10 cellular contexts compared by ENCODE assay signal in genomic region chr7:90412458-90413184, GRCh38. TPM values are rescaled to one million over a fixed set of nuclear protein-coding genes. Genes with fewer than 3 reads are reported as not detected.
DNase-seq lines count a peak whose midpoint lies in the region; ATAC-seq, FAIRE-seq and TF ChIP-seq lines count a peak whose summit lies in the region.
"Had no signal": no experiment of that assay in that cellular context is flagged by ENCODE, and none has a peak within 500 bp of the region (broad histone marks: within the 10 kb centered on the region; RNA-seq: fewer than 3 reads in every experiment).

No MANE protein-coding gene starts in this region.

- H3K4me3 Mint-ChIP-seq in activated CD8-positive, alpha-beta memory T cell treated with anti-CD3 and anti-CD28 coated beads, Interleukin-2, amount 10 ng/mL, durations not matched to agents 7 days and 5 days: no peak overlapping the region
- no peak overlapping the region for H3K4me3 Mint-ChIP-seq in activated T-helper 1 cell treated with anti-CD3 and anti-CD28 coated beads, Interleukin-12 subunit alpha, Interleukin-12 subunit beta, Interleukin-2, Interleukin-4 antibody, amounts not matched to agents 30 ng/mL and 10 ng/mL and 1 ng/mL, durations not matched to agents 14 hours and 24 hours and 36 hours

- CTCF ChIA-PET in activated CD8-positive, alpha-beta memory T cell treated with anti-CD3 and anti-CD28 coated beads, Interleukin-2, amount 10 ng/mL, durations not matched to agents 7 days and 5 days (lab: Charles Lee): interaction anchor here (0.8 to 1.3 kb wide), 2 partner anchors 15 kb away, joined by 3 to 4 read pairs; no protein-coding TSS in a partner anchor

- peak; percentile 69 for ATAC-seq in HG03432 (IDR thresholded peaks at IDR 0.05; ENCODE audit: unreplicated experiment)
- ATAC-seq in activated CD8-positive, alpha-beta memory T cell treated with anti-CD3 and anti-CD28 coated beads, Interleukin-2, amount 10 ng/mL, durations not matched to agents 7 days and 5 days: no peak
- ATAC-seq in left lobe of liver: peak; percentile 94

- H3K27ac Mint-ChIP-seq in activated CD8-positive, alpha-beta memory T cell treated with anti-CD3 and anti-CD28 coated beads, Interleukin-2, amount 10 ng/mL, durations not matched to agents 7 days and 5 days: no peak overlapping the region
- no peak overlapping the region for H3K27ac Mint-ChIP-seq in activated T-helper 1 cell treated with anti-CD3 and anti-CD28 coated beads, Interleukin-12 subunit alpha, Interleukin-12 subunit beta, Interleukin-2, Interleukin-4 antibody, amounts not matched to agents 30 ng/mL and 10 ng/mL and 1 ng/mL, durations not matched to agents 14 hours and 24 hours and 36 hours

- peaks cover 1% of the 10 kb centered on the region for H3K36me3 Mint-ChIP-seq in activated CD8-positive, alpha-beta memory T cell treated with anti-CD3 and anti-CD28 coated beads, Interleukin-2, amount 10 ng/mL, durations not matched to agents 7 days and 5 days
- H3K36me3 Mint-ChIP-seq in activated T-helper 1 cell treated with anti-CD3 and anti-CD28 coated beads, Interleukin-12 subunit alpha, Interleukin-12 subunit beta, Interleukin-2, Interleukin-4 antibody, amounts not matched to agents 30 ng/mL and 10 ng/mL and 1 ng/mL, durations not matched to agents 14 hours and 24 hours and 36 hours (ENCODE audit: low read depth): peaks cover 8% of the 10 kb centered on the region

- DNase-seq in DMS 273 (lab: John Stamatoyannopoulos, UW; ENCODE audit: unreplicated experiment) (peak; percentile 49), DMS 273 treated with DMSO at 0.1 percent for 48 hours (lab: John Stamatoyannopoulos, UW) (no peak), left lobe of liver (ENCODE audit: low spot score) (peak; percentile 77), middle frontal gyrus (ENCODE audit: extremely low spot score, low spot score) (no peak), GM12891 (ENCODE audit: insufficient read length, low spot score) (no peak)
- peak; percentile 42 for DNase-seq in activated CD8-positive, alpha-beta memory T cell treated with anti-CD3 and anti-CD28 coated beads, Interleukin-2, amount 10 ng/mL, durations not matched to agents 7 days and 5 days
- no peak for DNase-seq in activated T-helper 1 cell treated with anti-CD3 and anti-CD28 coated beads, Interleukin-12 subunit alpha, Interleukin-12 subunit beta, Interleukin-2, Interleukin-4 antibody, amounts not matched to agents 30 ng/mL and 10 ng/mL and 1 ng/mL, durations not matched to agents 14 hours and 24 hours and 36 hours (ENCODE audit: low spot score)

- no peak for TF ChIP-seq POLR2A in GM12891 (IDR thresholded peaks at IDR 0.05; ENCODE audit: low read depth, low read length)

- H3K4me1 Mint-ChIP-seq in activated CD8-positive, alpha-beta memory T cell treated with anti-CD3 and anti-CD28 coated beads, Interleukin-2, amount 10 ng/mL, durations not matched to agents 7 days and 5 days: no peaks in the 10 kb centered on the region
- peaks cover 7% of the 10 kb centered on the region for H3K4me1 Mint-ChIP-seq in activated T-helper 1 cell treated with anti-CD3 and anti-CD28 coated beads, Interleukin-12 subunit alpha, Interleukin-12 subunit beta, Interleukin-2, Interleukin-4 antibody, amounts not matched to agents 30 ng/mL and 10 ng/mL and 1 ng/mL, durations not matched to agents 14 hours and 24 hours and 36 hours (ENCODE audit: low read depth)

- FAIRE-seq in GM12891 (lab: Jason Lieb, UNC): no peak
- FAIRE-seq: A204.1 had no signal

- intact Hi-C loops in activated T-helper 1 cell treated with anti-CD3 and anti-CD28 coated beads, Interleukin-12 subunit alpha, Interleukin-12 subunit beta, Interleukin-2, Interleukin-4 antibody, amounts not matched to agents 30 ng/mL and 10 ng/mL and 1 ng/mL, durations not matched to agents 14 hours and 24 hours and 36 hours (cut with micrococcal nuclease): no loop called here

- no peaks in the 10 kb centered on the region for H3K9me3 Mint-ChIP-seq in activated CD8-positive, alpha-beta memory T cell treated with anti-CD3 and anti-CD28 coated beads, Interleukin-2, amount 10 ng/mL, durations not matched to agents 7 days and 5 days (ENCODE audit: low read depth)
- H3K9me3 Mint-ChIP-seq in activated T-helper 1 cell treated with anti-CD3 and anti-CD28 coated beads, Interleukin-12 subunit alpha, Interleukin-12 subunit beta, Interleukin-2, Interleukin-4 antibody, amounts not matched to agents 30 ng/mL and 10 ng/mL and 1 ng/mL, durations not matched to agents 14 hours and 24 hours and 36 hours: no peaks in the 10 kb centered on the region

- no peaks in the 10 kb centered on the region for H3K27me3 Mint-ChIP-seq in activated CD8-positive, alpha-beta memory T cell treated with anti-CD3 and anti-CD28 coated beads, Interleukin-2, amount 10 ng/mL, durations not matched to agents 7 days and 5 days
- H3K27me3 Mint-ChIP-seq in activated T-helper 1 cell treated with anti-CD3 and anti-CD28 coated beads, Interleukin-12 subunit alpha, Interleukin-12 subunit beta, Interleukin-2, Interleukin-4 antibody, amounts not matched to agents 30 ng/mL and 10 ng/mL and 1 ng/mL, durations not matched to agents 14 hours and 24 hours and 36 hours (ENCODE audit: insufficient read depth): no peaks in the 10 kb centered on the region

TF ChIP-seq in GM12891, 5 proteins besides CTCF, POLR2A, EP300 and RAD21:
- no peak for TF ChIP-seq POLR2AphosphoS5 (IDR thresholded peaks at IDR 0.05; ENCODE audit: low read depth, low read length)

RNA-seq across cellular contexts. Expression of gene CLDN12, which starts 9.4 kb away (rescaled TPM):
- 1 to 10 TPM; 4.8 to 6.1 TPM for total RNA-seq in activated CD8-positive, alpha-beta memory T cell treated with anti-CD3 and anti-CD28 coated beads, Interleukin-2, amount 10 ng/mL, durations not matched to agents 7 days and 5 days
- total RNA-seq in left lobe of liver: 34.2 TPM
- 3.2 TPM for polyA plus RNA-seq in GM12891 (2012; ENCODE audit: low read depth, missing spikeins)
- 4.4 and 6.2 TPM in 2 replicates for total RNA-seq in activated T-helper 1 cell treated with anti-CD3 and anti-CD28 coated beads, Interleukin-12 subunit alpha, Interleukin-12 subunit beta, Interleukin-2, Interleukin-4 antibody, amounts not matched to agents 30 ng/mL and 10 ng/mL and 1 ng/mL, durations not matched to agents 14 hours and 24 hours and 36 hours

RNA-seq across cellular contexts. Expression of gene PTTG1IP2, which starts 56.8 kb away (rescaled TPM):
- total RNA-seq in activated CD8-positive, alpha-beta memory T cell treated with anti-CD3 and anti-CD28 coated beads, Interleukin-2, amount 10 ng/mL, durations not matched to agents 7 days and 5 days: not detected
- not detected for total RNA-seq in left lobe of liver
- polyA plus RNA-seq in GM12891 (2012; ENCODE audit: low read depth, missing spikeins): not detected
- not detected in 2 replicates for total RNA-seq in activated T-helper 1 cell treated with anti-CD3 and anti-CD28 coated beads, Interleukin-12 subunit alpha, Interleukin-12 subunit beta, Interleukin-2, Interleukin-4 antibody, amounts not matched to agents 30 ng/mL and 10 ng/mL and 1 ng/mL, durations not matched to agents 14 hours and 24 hours and 36 hours
- total RNA-seq: SJCRH30 had no signal

Comparison
In these comparisons a context has a peak if more than half of its experiments do, and no peak if none do; other contexts are left out.
1. DNase-seq: peak in DMS 273 (single experiment), activated CD8-positive, alpha-beta memory T cell treated with anti-CD3 and anti-CD28 coated beads, Interleukin-2, amount 10 ng/mL, durations not matched to agents 7 days and 5 days (single experiment) and left lobe of liver (single experiment); none in DMS 273 treated with DMSO at 0.1 percent for 48 hours (single experiment), middle frontal gyrus (single experiment), GM12891 (single experiment) and activated T-helper 1 cell treated with anti-CD3 and anti-CD28 coated beads, Interleukin-12 subunit alpha, Interleukin-12 subunit beta, Interleukin-2, Interleukin-4 antibody, amounts not matched to agents 30 ng/mL and 10 ng/mL and 1 ng/mL, durations not matched to agents 14 hours and 24 hours and 36 hours (single experiment).